In genomic region chr11:44931466-44931865, GRCh38 we compare ENCODE assay signal across 13 cellular contexts.
"Had no signal": no experiment of that assay in that cellular context is flagged by ENCODE, and none has a peak within 500 bp of the region (broad histone marks: within the 10 kb centered on the region; RNA-seq: fewer than 3 reads in every experiment).

No MANE protein-coding gene starts in this region.

- H3K4me3 Mint-ChIP-seq: activated CD4-positive, alpha-beta T cell treated with anti-CD3 and anti-CD28 coated beads, Interleukin-2, amount 10 ng/mL, durations not matched to agents 24 days and 14 days; WTC11 had no signal

- H3K4me1 Mint-ChIP-seq: activated CD4-positive, alpha-beta T cell treated with anti-CD3 and anti-CD28 coated beads, Interleukin-2, amount 10 ng/mL, durations not matched to agents 24 days and 14 days had no signal

- H3K27ac ChIP-seq: gastrocnemius medialis, neutrophil, thyroid gland had no signal

- H3K4me3 ChIP-seq: gastrocnemius medialis, smooth muscle cell, thyroid gland had no signal

- H3K27me3 ChIP-seq: gastrocnemius medialis, neutrophil, thyroid gland had no signal

- H3K4me1 ChIP-seq: thyroid gland had no signal

- ATAC-seq: activated naive CD4-positive, alpha-beta T cell treated with anti-CD3 and anti-CD28 coated beads, Interleukin-2, amount 50 U/mL, for 72 hours; gastrocnemius medialis; left ventricle myocardium superior; right cardiac atrium; WTC11 had no signal

- H3K9me3 Mint-ChIP-seq: activated CD4-positive, alpha-beta T cell treated with anti-CD3 and anti-CD28 coated beads, Interleukin-2, amount 10 ng/mL, durations not matched to agents 24 days and 14 days; activated naive CD4-positive, alpha-beta T cell treated with anti-CD3 and anti-CD28 coated beads, Interleukin-2, amount 50 U/mL, for 72 hours; activated T-helper 2 cell treated with anti-CD3 and anti-CD28 coated beads, Interferon-gamma antibody, Interleukin-2, Interleukin-4, amounts not matched to agents 10 μg/mL and 5 μg/mL and 100 μg/mL, durations not matched to agents 14 hours and 24 hours and 36 hours; WTC11 had no signal

- DNase-seq: activated CD4-positive, alpha-beta T cell treated with anti-CD3 and anti-CD28 coated beads, Interleukin-2, amount 10 ng/mL, durations not matched to agents 24 days and 14 days; activated T-cell treated with anti-CD3 and anti-CD28 coated beads for 4 hours; gastrocnemius medialis; left ventricle myocardium superior; posterior cingulate gyrus; T-helper 1 cell; thyroid gland had no signal

- H3K27ac Mint-ChIP-seq: activated CD4-positive, alpha-beta T cell treated with anti-CD3 and anti-CD28 coated beads, Interleukin-2, amount 10 ng/mL, durations not matched to agents 24 days and 14 days; activated T-helper 2 cell treated with anti-CD3 and anti-CD28 coated beads, Interferon-gamma antibody, Interleukin-2, Interleukin-4, amounts not matched to agents 10 μg/mL and 5 μg/mL and 100 μg/mL, durations not matched to agents 14 hours and 24 hours and 36 hours had no signal

- H3K9me3 ChIP-seq: gastrocnemius medialis, neutrophil, thyroid gland had no signal

- H3K36me3 ChIP-seq: gastrocnemius medialis, thyroid gland had no signal
